8 cellular contexts compared by ENCODE assay signal in the genomic region with DNA sequence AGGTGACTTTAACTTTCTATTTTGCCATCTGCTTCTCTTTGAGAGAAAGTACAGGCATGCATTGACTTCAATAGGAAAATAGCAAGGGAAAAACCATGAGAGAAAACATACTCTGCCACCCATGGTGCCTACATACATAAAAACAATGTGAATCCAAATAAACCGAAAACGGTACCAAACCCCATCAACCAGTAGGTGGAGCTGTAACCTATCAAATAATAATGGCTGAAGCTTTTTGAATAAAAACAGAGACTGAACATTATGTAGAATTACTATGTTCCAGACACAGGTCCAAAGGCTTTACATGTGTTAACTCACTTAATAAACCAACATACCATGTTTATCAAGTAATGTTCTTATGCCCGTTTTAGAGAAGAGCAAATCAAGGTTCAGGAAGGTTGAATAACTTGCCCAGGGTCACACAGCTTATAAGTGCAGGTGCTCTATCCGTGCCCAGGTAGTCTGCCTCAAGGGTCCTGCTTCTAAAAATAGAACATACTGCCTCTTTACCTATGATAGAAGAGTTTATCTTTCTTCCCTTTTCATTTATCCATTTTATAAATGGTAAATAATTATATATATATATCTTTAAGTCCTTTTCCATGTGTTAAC.
DNase-seq lines count a peak whose midpoint lies in the region; ATAC-seq and TF ChIP-seq lines count a peak whose summit lies in the region.

No MANE protein-coding gene starts in this region.

- H3K4me2 ChIP-seq in SU-DHL-6 (ENCODE audit: low read depth, low read length, poor library complexity, severe bottlenecking) = no peak overlapping the region

- no peaks in the 10 kb centered on the region for H3K36me3 Mint-ChIP-seq in activated CD8-positive, alpha-beta memory T cell treated with anti-CD3 and anti-CD28 coated beads, Interleukin-2, amount 10 ng/mL, durations not matched to agents 7 days and 5 days

- no peaks in the 10 kb centered on the region for H3K4me1 ChIP-seq in foreskin keratinocyte

- no peaks in the 10 kb centered on the region for H3K79me2 ChIP-seq in SU-DHL-6 (ENCODE audit: insufficient read depth, low read length)

- H3K27me3 ChIP-seq in SU-DHL-6 (ENCODE audit: low read length) (no peaks in the 10 kb centered on the region), foreskin keratinocyte (peaks cover 4% of the 10 kb centered on the region)

- no peak overlapping the region for H3K9ac ChIP-seq in SU-DHL-6 (ENCODE audit: low read length)

- no peaks in the 10 kb centered on the region for H3K9me3 ChIP-seq in SU-DHL-6 (ENCODE audit: insufficient read depth, low read length)

- H3K9me3 Mint-ChIP-seq in activated CD8-positive, alpha-beta memory T cell treated with anti-CD3 and anti-CD28 coated beads, Interleukin-2, amount 10 ng/mL, durations not matched to agents 7 days and 5 days (ENCODE audit: low read depth) = no peaks in the 10 kb centered on the region

- peaks cover 3% of the 10 kb centered on the region for H3K27me3 Mint-ChIP-seq in activated CD8-positive, alpha-beta memory T cell treated with anti-CD3 and anti-CD28 coated beads, Interleukin-2, amount 10 ng/mL, durations not matched to agents 7 days and 5 days

- peak; percentile 49 for TF ChIP-seq CTCF in NB4 (IDR thresholded peaks at IDR 0.05; ENCODE audit: low read depth, low read length)
- peak; percentile 84 for TF ChIP-seq CTCF in SU-DHL-6 (IDR thresholded peaks at IDR 0.05; ENCODE audit: insufficient read depth, low read length, poor library complexity, severe bottlenecking)
- TF ChIP-seq CTCF in foreskin keratinocyte (conservative IDR thresholded peaks at IDR 0.05) = peak; percentile 81

- H3K27ac ChIP-seq in SU-DHL-6 (ENCODE audit: low read depth, low read length) (no peak overlapping the region), foreskin keratinocyte (no peak overlapping the region)

- H2AFZ ChIP-seq in SU-DHL-6 (ENCODE audit: low read depth, low read length, severe bottlenecking) = no peak overlapping the region

- peak; percentile 59 for ATAC-seq in GM21528 (IDR thresholded peaks at IDR 0.05; ENCODE audit: low FRiP score, unreplicated experiment)
- ATAC-seq in foreskin keratinocyte = peak; percentile 64
- ATAC-seq in HG03460 (IDR thresholded peaks at IDR 0.05; ENCODE audit: unreplicated experiment) = no peak
- no peak for ATAC-seq in activated CD8-positive, alpha-beta memory T cell treated with anti-CD3 and anti-CD28 coated beads, Interleukin-2, amount 10 ng/mL, durations not matched to agents 7 days and 5 days

- H3K9me2 ChIP-seq in SU-DHL-6 (replicated peaks; ENCODE audit: insufficient read depth, low read length) = no peaks in the 10 kb centered on the region

- H3K4me1 Mint-ChIP-seq in activated CD8-positive, alpha-beta memory T cell treated with anti-CD3 and anti-CD28 coated beads, Interleukin-2, amount 10 ng/mL, durations not matched to agents 7 days and 5 days = no peaks in the 10 kb centered on the region

- CTCF ChIA-PET in activated CD8-positive, alpha-beta memory T cell treated with anti-CD3 and anti-CD28 coated beads, Interleukin-2, amount 10 ng/mL, durations not matched to agents 7 days and 5 days (lab: Charles Lee) = interaction anchor here (0.8 to 3.3 kb wide), 6 partner anchors 9 to 65 kb away, joined by 4 to 20 read pairs (median 8); no protein-coding TSS in a partner anchor

- no peaks in the 10 kb centered on the region for H3K36me3 ChIP-seq in SU-DHL-6 (ENCODE audit: low read length)

- no peak overlapping the region for H3K27ac Mint-ChIP-seq in activated CD8-positive, alpha-beta memory T cell treated with anti-CD3 and anti-CD28 coated beads, Interleukin-2, amount 10 ng/mL, durations not matched to agents 7 days and 5 days

- H3K4me3 ChIP-seq in NB4 (ENCODE audit: low read depth, low read length) (no peak overlapping the region), SU-DHL-6 (ENCODE audit: insufficient read depth, low read length, poor library complexity, severe bottlenecking) (no peak overlapping the region)

- no peak overlapping the region for H3K4me3 Mint-ChIP-seq in activated CD8-positive, alpha-beta memory T cell treated with anti-CD3 and anti-CD28 coated beads, Interleukin-2, amount 10 ng/mL, durations not matched to agents 7 days and 5 days

- H3F3A ChIP-seq in SU-DHL-6 (ENCODE audit: insufficient read depth) = no peaks in the 10 kb centered on the region

- DNase-seq in ELR (ENCODE audit: low read depth) (peak; percentile 37), NB4 (ENCODE audit: low read depth) (peak; percentile 49), foreskin keratinocyte (peak in 1 of 2 donors; percentile 29), renal cortical epithelial cell (ENCODE audit: low read depth) (peak; percentile 53)
- DNase-seq in activated CD8-positive, alpha-beta memory T cell treated with anti-CD3 and anti-CD28 coated beads, Interleukin-2, amount 10 ng/mL, durations not matched to agents 7 days and 5 days = no peak

- H4K20me1 ChIP-seq in SU-DHL-6 (ENCODE audit: low read depth, low read length) = no peaks in the 10 kb centered on the region

- TF ChIP-seq POLR2A in NB4 (IDR thresholded peaks at IDR 0.05; ENCODE audit: extremely low read depth, insufficient read length) = no peak

Comparison
In these comparisons a context has a peak if more than half of its experiments do, and no peak if none do; other contexts are left out.
1. ATAC-seq: peak in GM21528 (single experiment) and foreskin keratinocyte (single experiment); none in HG03460 (single experiment) and activated CD8-positive, alpha-beta memory T cell treated with anti-CD3 and anti-CD28 coated beads, Interleukin-2, amount 10 ng/mL, durations not matched to agents 7 days and 5 days (single experiment).
2. Peak in every context shown above with its lines, with median percentiles within 50 percentile points of each other: CTCF ChIP-seq.